18 cellular contexts compared by ENCODE assay signal in genomic region chrY:24615412-24615811, GRCh38. TPM values are rescaled to one million over a fixed set of nuclear protein-coding genes. Genes with fewer than 3 reads are reported as not detected.
"Had no signal": no experiment of that assay in that cellular context is flagged by ENCODE, and none has a peak within 500 bp of the region (broad histone marks: within the 10 kb centered on the region; RNA-seq: fewer than 3 reads in every experiment).

No MANE protein-coding gene starts in this region.

RNA-seq across cellular contexts. Expression of gene BPY2B, which starts 2.4 kb away (rescaled TPM):
- total RNA-seq: activated naive CD4-positive, alpha-beta T cell treated with anti-CD3 and anti-CD28 coated beads for 36 hours; activated naive CD8-positive, alpha-beta T cell treated with anti-CD3 and anti-CD28 coated beads for 36 hours; activated naive CD8-positive, alpha-beta T cell treated with anti-CD3 and anti-CD28 coated beads, Interleukin-2, amount 10 ng/mL, durations not matched to agents 7 days and 5 days; activated T-cell treated with anti-CD3 and anti-CD28 coated beads, Interleukin-2, amount 50 U/mL, for 4 hours; activated T-cell treated with anti-CD3 and anti-CD28 coated beads, Interleukin-2, amount 50 U/mL, for 72 hours; activated T-helper 1 cell treated with anti-CD3 and anti-CD28 coated beads, Interleukin-12 subunit alpha, Interleukin-12 subunit beta, Interleukin-2, Interleukin-4 antibody, amounts not matched to agents 30 ng/mL and 10 ng/mL and 1 ng/mL, durations not matched to agents 14 hours and 24 hours and 36 hours; activated T-helper 2 cell treated with anti-CD3 and anti-CD28 coated beads, Interferon-gamma antibody, Interleukin-2, Interleukin-4, amounts not matched to agents 10 μg/mL and 5 μg/mL and 100 μg/mL, durations not matched to agents 14 hours and 24 hours and 36 hours; adrenal gland; aorta; ascending aorta; astrocyte; body of pancreas; breast epithelium; bronchial epithelial cell; cardiac muscle cell; cardiac septum; cerebellum; chondrocyte had no signal
